ENCODE assay signal across 18 cellular contexts in the genomic region with DNA sequence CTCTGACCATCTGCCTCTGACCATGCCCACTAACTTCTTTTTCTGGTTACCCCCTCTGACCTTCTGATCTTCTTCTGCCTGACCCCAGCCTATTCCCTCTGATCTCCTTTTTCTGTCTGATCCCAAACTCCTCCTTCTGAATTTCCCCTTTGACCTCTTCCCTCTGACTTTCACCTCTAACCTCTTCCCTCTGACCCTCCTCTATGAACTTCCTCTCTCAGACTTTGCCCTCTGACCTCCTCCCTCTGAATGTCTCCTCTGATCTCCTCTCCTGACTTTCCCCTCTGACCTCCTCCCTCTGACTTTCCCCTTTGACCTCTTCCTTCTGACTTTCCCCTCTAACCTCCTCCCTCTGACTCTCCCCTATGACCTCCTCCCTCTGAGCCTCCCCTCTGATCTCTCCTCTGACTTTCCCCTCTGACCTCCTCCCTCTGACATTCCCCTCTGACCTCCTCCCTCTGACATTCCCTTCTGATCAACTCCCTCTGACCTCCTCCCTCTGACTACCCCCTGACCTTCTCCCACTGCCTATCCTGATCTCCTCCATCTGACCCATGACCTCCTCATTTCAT. TPM values are rescaled to one million over a fixed set of nuclear protein-coding genes. Genes with fewer than 3 reads are reported as not detected.
A peak's percentile ranks its signal among the peaks of the same experiment; 100 is the strongest.
DNase-seq lines count a peak whose midpoint lies in the region; ATAC-seq, FAIRE-seq and TF ChIP-seq lines count a peak whose summit lies in the region.
"Had no signal": no experiment of that assay in that cellular context is flagged by ENCODE, and none has a peak within 500 bp of the region (broad histone marks: within the 10 kb centered on the region; RNA-seq: fewer than 3 reads in every experiment).

No MANE protein-coding gene starts in this region.

- H3K9me3 ChIP-seq in muscle layer of duodenum (ENCODE audit: control insufficient read depth in 1 of 2, low read length in 2 of 2) (no peaks in the 10 kb centered on the region), thoracic aorta (no peaks in the 10 kb centered on the region)

- FAIRE-seq in H54 (lab: Jason Lieb, UNC), result no peak
- FAIRE-seq: RCC 7860 had no signal

- H3K36me3 ChIP-seq in muscle layer of duodenum (ENCODE audit: control insufficient read depth in 1 of 2, insufficient read depth in 2 of 2, low read length in 2 of 2), result no peaks in the 10 kb centered on the region
- H3K36me3 ChIP-seq in thoracic aorta, result no peaks in the 10 kb centered on the region

- TF ChIP-seq POLR2A in H54 (IDR thresholded peaks at IDR 0.05; ENCODE audit: low read depth, low read length), result no peak

- no peak overlapping the region for H3K4me3 Mint-ChIP-seq in activated naive CD4-positive, alpha-beta T cell treated with anti-CD3 and anti-CD28 coated beads, Interleukin-2, amount 50 U/mL, for 24 hours
- no peak overlapping the region for H3K4me3 Mint-ChIP-seq in activated naive CD4-positive, alpha-beta T cell treated with anti-CD3 and anti-CD28 coated beads, Interleukin-2, amount 10 ng/mL, durations not matched to agents 7 days and 5 days
- H3K4me3 Mint-ChIP-seq in brain, result peak overlapping the region in 3 of 5 experiments; percentile 19 to 36 (median 29)
- H3K4me3 Mint-ChIP-seq: IgD-negative memory B cell, nephron progenitor cell had no signal

- no peak for TF ChIP-seq CTCF in brain (conservative IDR thresholded peaks at IDR 0.05)
- no peak for TF ChIP-seq CTCF in thoracic aorta (IDR thresholded peaks at IDR 0.05)

- peak overlapping the region in 1 of 2 donors; percentile 13 for H3K4me3 ChIP-seq in muscle layer of duodenum (ENCODE audit: low read depth in 1 of 2, low read length in 2 of 2)
- no peak overlapping the region for H3K4me3 ChIP-seq in thoracic aorta

- no peak for ATAC-seq in thoracic aorta (ENCODE audit: insufficient number of reproducible peaks, low FRiP score, low read depth)

- H3K4me1 ChIP-seq in muscle layer of duodenum (ENCODE audit: control insufficient read depth in 1 of 2, insufficient read depth in 2 of 2, low read length in 2 of 2) (peaks cover 0 to 21% of the 10 kb centered on the region in 2 donors), thoracic aorta (ENCODE audit: control insufficient read depth in 1 of 2, low read depth in 2 of 2) (peaks cover 29 to 50% of the 10 kb centered on the region in 2 donors)

- no peaks in the 10 kb centered on the region for H3K9me3 Mint-ChIP-seq in activated naive CD4-positive, alpha-beta T cell treated with anti-CD3 and anti-CD28 coated beads, Interleukin-2, amount 50 U/mL, for 24 hours
- no peaks in the 10 kb centered on the region for H3K9me3 Mint-ChIP-seq in activated naive CD4-positive, alpha-beta T cell treated with anti-CD3 and anti-CD28 coated beads, Interleukin-2, amount 10 ng/mL, durations not matched to agents 7 days and 5 days
- H3K9me3 Mint-ChIP-seq in brain, result peaks cover 0 to 14% (median 4%) of the 10 kb centered on the region in 5 experiments
- H3K9me3 Mint-ChIP-seq: activated naive CD4-positive, alpha-beta T cell treated with anti-CD3 and anti-CD28 coated beads, Interleukin-2, amount 50 U/mL, for 72 hours; nephron progenitor cell had no signal

- peak overlapping the region; percentile 75 for H3K27ac ChIP-seq in muscle layer of duodenum (ENCODE audit: low read length)
- H3K27ac ChIP-seq in thoracic aorta, result peak overlapping the region; percentile 9 to 21

- peak overlapping the region; percentile 85 for H3K27ac Mint-ChIP-seq in activated naive CD4-positive, alpha-beta T cell treated with anti-CD3 and anti-CD28 coated beads, Interleukin-2, amount 50 U/mL, for 24 hours
- H3K27ac Mint-ChIP-seq in activated naive CD4-positive, alpha-beta T cell treated with anti-CD3 and anti-CD28 coated beads, Interleukin-2, amount 10 ng/mL, durations not matched to agents 7 days and 5 days, result no peak overlapping the region
- H3K27ac Mint-ChIP-seq in brain, result peak overlapping the region in 4 of 5 experiments; percentile 13 to 78 (median 33)

- peaks cover 15% of the 10 kb centered on the region for H3K4me1 Mint-ChIP-seq in activated naive CD4-positive, alpha-beta T cell treated with anti-CD3 and anti-CD28 coated beads, Interleukin-2, amount 50 U/mL, for 24 hours
- peaks cover 13% of the 10 kb centered on the region for H3K4me1 Mint-ChIP-seq in activated naive CD4-positive, alpha-beta T cell treated with anti-CD3 and anti-CD28 coated beads, Interleukin-2, amount 10 ng/mL, durations not matched to agents 7 days and 5 days
- peaks cover 38% of the 10 kb centered on the region for H3K4me1 Mint-ChIP-seq in brain

- peaks cover 50% of the 10 kb centered on the region for H3K27me3 Mint-ChIP-seq in activated naive CD4-positive, alpha-beta T cell treated with anti-CD3 and anti-CD28 coated beads, Interleukin-2, amount 50 U/mL, for 24 hours
- H3K27me3 Mint-ChIP-seq in activated naive CD4-positive, alpha-beta T cell treated with anti-CD3 and anti-CD28 coated beads, Interleukin-2, amount 10 ng/mL, durations not matched to agents 7 days and 5 days, result peaks cover 64% of the 10 kb centered on the region
- peaks cover 68% of the 10 kb centered on the region for H3K27me3 Mint-ChIP-seq in brain

- CTCF ChIA-PET in activated naive CD4-positive, alpha-beta T cell treated with anti-CD3 and anti-CD28 coated beads, Interleukin-2, amount 10 ng/mL, durations not matched to agents 7 days and 5 days (lab: Charles Lee), result no interaction called here

- no peak for DNase-seq in activated naive CD4-positive, alpha-beta T cell treated with anti-CD3 and anti-CD28 coated beads, Interleukin-2, amount 10 ng/mL, durations not matched to agents 7 days and 5 days
- no peak for DNase-seq in thoracic aorta (ENCODE audit: low spot score)
- DNase-seq in NCI-H1092 (lab: John Stamatoyannopoulos, UW), result no peak
- DNase-seq in SW 1271 (lab: John Stamatoyannopoulos, UW), result no peak
- DNase-seq in H54 (ENCODE audit: insufficient read length, low spot score), result no peak
- DNase-seq: foreskin melanocyte, NCI-H1436, NCI-H524 treated with DMSO at 0.1 percent for 48 hours, nephron progenitor cell had no signal

- peaks cover 14% of the 10 kb centered on the region for H3K27me3 ChIP-seq in muscle layer of duodenum (ENCODE audit: low read depth, low read length)
- peaks cover under 1% of the 10 kb centered on the region for H3K27me3 ChIP-seq in thoracic aorta (replicated peaks; ENCODE audit: insufficient read depth)

- peaks cover 4% of the 10 kb centered on the region for H3K36me3 Mint-ChIP-seq in activated naive CD4-positive, alpha-beta T cell treated with anti-CD3 and anti-CD28 coated beads, Interleukin-2, amount 50 U/mL, for 24 hours
- H3K36me3 Mint-ChIP-seq in activated naive CD4-positive, alpha-beta T cell treated with anti-CD3 and anti-CD28 coated beads, Interleukin-2, amount 10 ng/mL, durations not matched to agents 7 days and 5 days, result no peaks in the 10 kb centered on the region
- H3K36me3 Mint-ChIP-seq in brain, result no peaks in the 10 kb centered on the region

RNA-seq across cellular contexts. Expression of gene COL5A3, which starts 3.5 kb away (rescaled TPM):
- polyA plus RNA-seq in brain (ENCODE audit: insufficient read depth, low read depth, low replicate concordance), result 5.9 TPM
- 10 to 100 TPM; 11.1 to 14.3 TPM for total RNA-seq in thoracic aorta
- total RNA-seq: T-helper 2 cell treated with Interferon-gamma antibody and Interleukin-4, amounts not matched to agents 100 ng/mL and 5 ng/mL, for 36 hours had no signal
- polyA plus RNA-seq: IgD-negative memory B cell had no signal

RNA-seq across cellular contexts. Expression of gene RDH8, which starts 6.4 kb away (rescaled TPM):
- polyA plus RNA-seq in brain (ENCODE audit: insufficient read depth, low read depth, low replicate concordance), result not detected
- total RNA-seq in thoracic aorta, result not detected
- total RNA-seq: activated naive CD4-positive, alpha-beta T cell treated with anti-CD3 and anti-CD28 coated beads, Interleukin-2, amount 50 U/mL, for 72 hours; dermis microvascular lymphatic vessel endothelial cell; T-helper 2 cell treated with Interferon-gamma antibody and Interleukin-4, amounts not matched to agents 100 ng/mL and 5 ng/mL, for 36 hours; urinary bladder had no signal
- polyA plus RNA-seq: IgD-negative memory B cell, urinary bladder had no signal

Comparison
In these comparisons a context has a peak if more than half of its experiments do, and no peak if none do; other contexts are left out.
1. H3K4me3 Mint-ChIP-seq: peak in brain (3 of 5); none in activated naive CD4-positive, alpha-beta T cell treated with anti-CD3 and anti-CD28 coated beads, Interleukin-2, amount 50 U/mL, for 24 hours (single experiment) and activated naive CD4-positive, alpha-beta T cell treated with anti-CD3 and anti-CD28 coated beads, Interleukin-2, amount 10 ng/mL, durations not matched to agents 7 days and 5 days (single experiment).